ENCODE assay signal across 1 cellular context in the genomic region with DNA sequence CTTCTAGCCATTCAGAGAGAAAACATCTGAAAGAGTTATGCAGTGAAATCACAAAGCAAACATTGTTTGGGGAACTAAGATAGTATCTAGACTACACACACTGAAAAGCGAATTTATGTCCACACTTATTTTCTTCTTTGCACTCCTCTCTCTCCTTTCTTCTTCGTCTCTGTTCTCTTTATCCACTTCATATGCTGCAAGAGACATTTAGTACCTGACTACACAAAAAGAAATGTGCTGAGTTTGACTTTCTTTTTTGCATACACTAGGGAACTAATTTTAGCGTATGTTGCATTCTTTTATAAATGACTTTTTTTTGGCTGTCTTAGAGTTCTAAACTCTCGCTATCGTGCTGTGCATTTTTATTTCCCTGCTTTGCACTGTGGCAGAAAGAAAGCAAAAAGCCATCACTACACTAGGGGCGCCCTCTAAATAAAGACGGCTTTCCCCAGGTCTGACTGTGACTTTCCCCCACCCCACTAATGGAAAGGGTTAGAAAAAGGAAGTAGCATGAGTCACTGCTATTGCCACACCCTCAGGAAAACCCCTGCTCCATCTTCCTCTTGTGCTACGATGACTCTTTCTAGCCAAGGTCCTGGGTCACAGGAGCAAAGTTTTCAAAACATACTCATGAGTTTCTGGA.
A peak's percentile ranks its signal among the peaks of the same experiment; 100 is the strongest.
TF ChIP-seq lines count a peak whose summit lies in the region.

No MANE protein-coding gene starts in this region.

TF ChIP-seq in HepG2, 621 proteins besides CTCF, POLR2A, EP300 and RAD21 (continued from another document and continues in another):
- TF ChIP-seq CBX2 (IDR thresholded peaks at IDR 0.05; ENCODE audit: low read depth, low read length) (no peak), CBX2 (CRISPR knock-in tag; IDR thresholded peaks at IDR 0.05; ENCODE audit: low read depth) (no peak), AGO2 (optimal IDR thresholded peaks at IDR 0.05; ENCODE audit: low read depth, low read length) (no peak), ZNF460 (CRISPR knock-in tag; IDR thresholded peaks at IDR 0.05; ENCODE audit: borderline replicate concordance) (no peak), NCOA5 (CRISPR knock-in tag; IDR thresholded peaks at IDR 0.05) (no peak), CEBPG (CRISPR knock-in tag; IDR thresholded peaks at IDR 0.05) (peak; percentile 50), TRIM24 (CRISPR knock-in tag; IDR thresholded peaks at IDR 0.05) (no peak), ARHGAP35 (CRISPR knock-in tag; IDR thresholded peaks at IDR 0.05; ENCODE audit: borderline replicate concordance) (no peak), CHCHD3 (CRISPR knock-in tag; IDR thresholded peaks at IDR 0.05) (no peak), SIX4 (CRISPR knock-in tag; IDR thresholded peaks at IDR 0.05) (no peak), ZNF7 (CRISPR knock-in tag; IDR thresholded peaks at IDR 0.05) (peak; percentile 95), NFKBIZ (CRISPR knock-in tag; IDR thresholded peaks at IDR 0.05) (no peak), SAFB2 (CRISPR knock-in tag; IDR thresholded peaks at IDR 0.05; ENCODE audit: borderline replicate concordance, low read depth) (no peak), RBM39 (IDR thresholded peaks at IDR 0.05; ENCODE audit: low read depth, low read length, poor library complexity, severe bottlenecking) (no peak), SCMH1 (CRISPR knock-in tag; IDR thresholded peaks at IDR 0.05; ENCODE audit: borderline replicate concordance) (no peak), HDAC1 (CRISPR knock-in tag; IDR thresholded peaks at IDR 0.05) (no peak), MED1 (CRISPR knock-in tag; IDR thresholded peaks at IDR 0.05) (0 out of 2 replicates have a peak, but pooled peaks have one; percentile 26), ZNF557 (CRISPR knock-in tag; IDR thresholded peaks at IDR 0.05) (no peak), ETV6 (CRISPR knock-in tag; conservative IDR thresholded peaks at IDR 0.05) (no peak), ZNF329 (CRISPR knock-in tag; IDR thresholded peaks at IDR 0.05; ENCODE audit: low read depth) (no peak), CCAR2 (optimal IDR thresholded peaks at IDR 0.05; ENCODE audit: low read depth, low read length) (no peak), ELF1 (CRISPR knock-in tag; IDR thresholded peaks at IDR 0.05) (no peak), NRL (CRISPR knock-in tag; IDR thresholded peaks at IDR 0.05; ENCODE audit: borderline replicate concordance) (no peak), ZNF850 (CRISPR knock-in tag; conservative IDR thresholded peaks at IDR 0.05) (no peak), CHD4 (IDR thresholded peaks at IDR 0.05; ENCODE audit: borderline replicate concordance, low read length) (no peak), TCF7L2 (IDR thresholded peaks at IDR 0.05; ENCODE audit: low read depth, low read length) (no peak), ZNF180 (CRISPR knock-in tag; IDR thresholded peaks at IDR 0.05; ENCODE audit: borderline replicate concordance, low read depth) (no peak), ZNF766 (CRISPR knock-in tag; IDR thresholded peaks at IDR 0.05; ENCODE audit: borderline replicate concordance) (no peak), MBD4 (IDR thresholded peaks at IDR 0.05; ENCODE audit: borderline replicate concordance, low read length) (no peak)
- TF ChIP-seq, protein P1, sequence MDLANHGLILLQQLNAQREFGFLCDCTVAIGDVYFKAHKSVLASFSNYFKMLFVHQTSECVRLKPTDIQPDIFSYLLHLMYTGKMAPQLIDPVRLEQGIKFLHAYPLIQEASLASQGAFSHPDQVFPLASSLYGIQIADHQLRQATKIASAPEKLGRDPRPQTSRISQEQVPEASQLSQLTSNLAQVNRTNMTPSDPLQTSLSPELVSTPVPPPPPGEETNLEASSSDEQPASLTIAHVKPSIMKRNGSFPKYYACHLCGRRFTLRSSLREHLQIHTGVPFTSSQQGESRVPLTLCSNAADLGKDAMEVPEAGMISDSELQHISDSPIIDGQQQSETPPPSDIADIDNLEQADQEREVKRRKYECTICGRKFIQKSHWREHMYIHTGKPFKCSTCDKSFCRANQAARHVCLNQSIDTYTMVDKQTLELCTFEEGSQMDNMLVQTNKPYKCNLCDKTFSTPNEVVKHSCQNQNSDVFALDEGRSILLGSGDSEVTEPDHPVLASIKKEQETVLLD (CRISPR knock-in tag; IDR thresholded peaks at IDR 0.05; ENCODE audit: low read depth) = no peak
- TF ChIP-seq, protein P2, sequence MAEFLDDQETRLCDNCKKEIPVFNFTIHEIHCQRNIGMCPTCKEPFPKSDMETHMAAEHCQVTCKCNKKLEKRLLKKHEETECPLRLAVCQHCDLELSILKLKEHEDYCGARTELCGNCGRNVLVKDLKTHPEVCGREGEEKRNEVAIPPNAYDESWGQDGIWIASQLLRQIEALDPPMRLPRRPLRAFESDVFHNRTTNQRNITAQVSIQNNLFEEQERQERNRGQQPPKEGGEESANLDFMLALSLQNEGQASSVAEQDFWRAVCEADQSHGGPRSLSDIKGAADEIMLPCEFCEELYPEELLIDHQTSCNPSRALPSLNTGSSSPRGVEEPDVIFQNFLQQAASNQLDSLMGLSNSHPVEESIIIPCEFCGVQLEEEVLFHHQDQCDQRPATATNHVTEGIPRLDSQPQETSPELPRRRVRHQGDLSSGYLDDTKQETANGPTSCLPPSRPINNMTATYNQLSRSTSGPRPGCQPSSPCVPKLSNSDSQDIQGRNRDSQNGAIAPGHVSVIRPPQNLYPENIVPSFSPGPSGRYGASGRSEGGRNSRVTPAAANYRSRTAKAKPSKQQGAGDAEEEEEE (CRISPR knock-in tag; IDR thresholded peaks at IDR 0.05; ENCODE audit: borderline replicate concordance) = no peak
- TF ChIP-seq, protein P3, sequence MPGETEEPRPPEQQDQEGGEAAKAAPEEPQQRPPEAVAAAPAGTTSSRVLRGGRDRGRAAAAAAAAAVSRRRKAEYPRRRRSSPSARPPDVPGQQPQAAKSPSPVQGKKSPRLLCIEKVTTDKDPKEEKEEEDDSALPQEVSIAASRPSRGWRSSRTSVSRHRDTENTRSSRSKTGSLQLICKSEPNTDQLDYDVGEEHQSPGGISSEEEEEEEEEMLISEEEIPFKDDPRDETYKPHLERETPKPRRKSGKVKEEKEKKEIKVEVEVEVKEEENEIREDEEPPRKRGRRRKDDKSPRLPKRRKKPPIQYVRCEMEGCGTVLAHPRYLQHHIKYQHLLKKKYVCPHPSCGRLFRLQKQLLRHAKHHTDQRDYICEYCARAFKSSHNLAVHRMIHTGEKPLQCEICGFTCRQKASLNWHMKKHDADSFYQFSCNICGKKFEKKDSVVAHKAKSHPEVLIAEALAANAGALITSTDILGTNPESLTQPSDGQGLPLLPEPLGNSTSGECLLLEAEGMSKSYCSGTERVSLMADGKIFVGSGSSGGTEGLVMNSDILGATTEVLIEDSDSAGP (CRISPR knock-in tag; IDR thresholded peaks at IDR 0.05; ENCODE audit: borderline replicate concordance) = no peak
- TF ChIP-seq, protein P4, sequence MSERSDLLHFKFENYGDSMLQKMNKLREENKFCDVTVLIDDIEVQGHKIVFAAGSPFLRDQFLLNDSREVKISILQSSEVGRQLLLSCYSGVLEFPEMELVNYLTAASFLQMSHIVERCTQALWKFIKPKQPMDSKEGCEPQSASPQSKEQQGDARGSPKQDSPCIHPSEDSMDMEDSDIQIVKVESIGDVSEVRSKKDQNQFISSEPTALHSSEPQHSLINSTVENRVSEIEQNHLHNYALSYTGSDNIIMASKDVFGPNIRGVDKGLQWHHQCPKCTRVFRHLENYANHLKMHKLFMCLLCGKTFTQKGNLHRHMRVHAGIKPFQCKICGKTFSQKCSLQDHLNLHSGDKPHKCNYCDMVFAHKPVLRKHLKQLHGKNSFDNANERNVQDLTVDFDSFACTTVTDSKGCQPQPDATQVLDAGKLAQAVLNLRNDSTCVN (CRISPR knock-in tag; IDR thresholded peaks at IDR 0.05; ENCODE audit: borderline replicate concordance) = no peak
- TF ChIP-seq, protein P5, sequence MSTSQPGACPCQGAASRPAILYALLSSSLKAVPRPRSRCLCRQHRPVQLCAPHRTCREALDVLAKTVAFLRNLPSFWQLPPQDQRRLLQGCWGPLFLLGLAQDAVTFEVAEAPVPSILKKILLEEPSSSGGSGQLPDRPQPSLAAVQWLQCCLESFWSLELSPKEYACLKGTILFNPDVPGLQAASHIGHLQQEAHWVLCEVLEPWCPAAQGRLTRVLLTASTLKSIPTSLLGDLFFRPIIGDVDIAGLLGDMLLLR (CRISPR knock-in tag; IDR thresholded peaks at IDR 0.05) = no peak
- TF ChIP-seq, protein P6, sequence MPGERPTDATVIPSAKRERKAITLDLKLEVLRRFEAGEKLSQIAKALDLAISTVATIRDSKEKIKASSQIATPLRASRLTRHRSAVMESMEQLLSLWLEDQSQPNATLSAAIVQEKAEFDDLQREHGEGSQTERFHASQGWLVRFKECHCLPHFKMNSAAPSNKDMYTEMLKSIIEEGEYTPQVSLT (CRISPR knock-in tag; IDR thresholded peaks at IDR 0.05; ENCODE audit: borderline replicate concordance, low read depth) = no peak
- TF ChIP-seq, protein P7, sequence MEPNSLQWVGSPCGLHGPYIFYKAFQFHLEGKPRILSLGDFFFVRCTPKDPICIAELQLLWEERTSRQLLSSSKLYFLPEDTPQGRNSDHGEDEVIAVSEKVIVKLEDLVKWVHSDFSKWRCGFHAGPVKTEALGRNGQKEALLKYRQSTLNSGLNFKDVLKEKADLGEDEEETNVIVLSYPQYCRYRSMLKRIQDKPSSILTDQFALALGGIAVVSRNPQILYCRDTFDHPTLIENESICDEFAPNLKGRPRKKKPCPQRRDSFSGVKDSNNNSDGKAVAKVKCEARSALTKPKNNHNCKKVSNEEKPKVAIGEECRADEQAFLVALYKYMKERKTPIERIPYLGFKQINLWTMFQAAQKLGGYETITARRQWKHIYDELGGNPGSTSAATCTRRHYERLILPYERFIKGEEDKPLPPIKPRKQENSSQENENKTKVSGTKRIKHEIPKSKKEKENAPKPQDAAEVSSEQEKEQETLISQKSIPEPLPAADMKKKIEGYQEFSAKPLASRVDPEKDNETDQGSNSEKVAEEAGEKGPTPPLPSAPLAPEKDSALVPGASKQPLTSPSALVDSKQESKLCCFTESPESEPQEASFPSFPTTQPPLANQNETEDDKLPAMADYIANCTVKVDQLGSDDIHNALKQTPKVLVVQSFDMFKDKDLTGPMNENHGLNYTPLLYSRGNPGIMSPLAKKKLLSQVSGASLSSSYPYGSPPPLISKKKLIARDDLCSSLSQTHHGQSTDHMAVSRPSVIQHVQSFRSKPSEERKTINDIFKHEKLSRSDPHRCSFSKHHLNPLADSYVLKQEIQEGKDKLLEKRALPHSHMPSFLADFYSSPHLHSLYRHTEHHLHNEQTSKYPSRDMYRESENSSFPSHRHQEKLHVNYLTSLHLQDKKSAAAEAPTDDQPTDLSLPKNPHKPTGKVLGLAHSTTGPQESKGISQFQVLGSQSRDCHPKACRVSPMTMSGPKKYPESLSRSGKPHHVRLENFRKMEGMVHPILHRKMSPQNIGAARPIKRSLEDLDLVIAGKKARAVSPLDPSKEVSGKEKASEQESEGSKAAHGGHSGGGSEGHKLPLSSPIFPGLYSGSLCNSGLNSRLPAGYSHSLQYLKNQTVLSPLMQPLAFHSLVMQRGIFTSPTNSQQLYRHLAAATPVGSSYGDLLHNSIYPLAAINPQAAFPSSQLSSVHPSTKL (CRISPR knock-in tag; IDR thresholded peaks at IDR 0.05) = peak; percentile 34
- TF ChIP-seq, protein P8, sequence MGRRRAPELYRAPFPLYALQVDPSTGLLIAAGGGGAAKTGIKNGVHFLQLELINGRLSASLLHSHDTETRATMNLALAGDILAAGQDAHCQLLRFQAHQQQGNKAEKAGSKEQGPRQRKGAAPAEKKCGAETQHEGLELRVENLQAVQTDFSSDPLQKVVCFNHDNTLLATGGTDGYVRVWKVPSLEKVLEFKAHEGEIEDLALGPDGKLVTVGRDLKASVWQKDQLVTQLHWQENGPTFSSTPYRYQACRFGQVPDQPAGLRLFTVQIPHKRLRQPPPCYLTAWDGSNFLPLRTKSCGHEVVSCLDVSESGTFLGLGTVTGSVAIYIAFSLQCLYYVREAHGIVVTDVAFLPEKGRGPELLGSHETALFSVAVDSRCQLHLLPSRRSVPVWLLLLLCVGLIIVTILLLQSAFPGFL (CRISPR knock-in tag; IDR thresholded peaks at IDR 0.05) = no peak
- TF ChIP-seq, protein P9, sequence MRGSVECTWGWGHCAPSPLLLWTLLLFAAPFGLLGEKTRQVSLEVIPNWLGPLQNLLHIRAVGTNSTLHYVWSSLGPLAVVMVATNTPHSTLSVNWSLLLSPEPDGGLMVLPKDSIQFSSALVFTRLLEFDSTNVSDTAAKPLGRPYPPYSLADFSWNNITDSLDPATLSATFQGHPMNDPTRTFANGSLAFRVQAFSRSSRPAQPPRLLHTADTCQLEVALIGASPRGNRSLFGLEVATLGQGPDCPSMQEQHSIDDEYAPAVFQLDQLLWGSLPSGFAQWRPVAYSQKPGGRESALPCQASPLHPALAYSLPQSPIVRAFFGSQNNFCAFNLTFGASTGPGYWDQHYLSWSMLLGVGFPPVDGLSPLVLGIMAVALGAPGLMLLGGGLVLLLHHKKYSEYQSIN (CRISPR knock-in tag; IDR thresholded peaks at IDR 0.05; ENCODE audit: borderline replicate concordance) = no peak
- TF ChIP-seq, protein P10, sequence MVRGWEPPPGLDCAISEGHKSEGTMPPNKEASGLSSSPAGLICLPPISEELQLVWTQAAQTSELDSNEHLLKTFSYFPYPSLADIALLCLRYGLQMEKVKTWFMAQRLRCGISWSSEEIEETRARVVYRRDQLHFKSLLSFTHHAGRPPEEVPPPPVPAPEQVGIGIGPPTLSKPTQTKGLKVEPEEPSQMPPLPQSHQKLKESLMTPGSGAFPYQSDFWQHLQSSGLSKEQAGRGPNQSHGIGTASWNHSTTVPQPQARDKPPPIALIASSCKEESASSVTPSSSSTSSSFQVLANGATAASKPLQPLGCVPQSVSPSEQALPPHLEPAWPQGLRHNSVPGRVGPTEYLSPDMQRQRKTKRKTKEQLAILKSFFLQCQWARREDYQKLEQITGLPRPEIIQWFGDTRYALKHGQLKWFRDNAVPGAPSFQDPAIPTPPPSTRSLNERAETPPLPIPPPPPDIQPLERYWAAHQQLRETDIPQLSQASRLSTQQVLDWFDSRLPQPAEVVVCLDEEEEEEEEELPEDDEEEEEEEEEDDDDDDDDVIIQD (CRISPR knock-in tag; IDR thresholded peaks at IDR 0.05; ENCODE audit: low read depth) = peak; percentile 60; the same call in 1 of the 2 replicates
- TF ChIP-seq, protein P11, sequence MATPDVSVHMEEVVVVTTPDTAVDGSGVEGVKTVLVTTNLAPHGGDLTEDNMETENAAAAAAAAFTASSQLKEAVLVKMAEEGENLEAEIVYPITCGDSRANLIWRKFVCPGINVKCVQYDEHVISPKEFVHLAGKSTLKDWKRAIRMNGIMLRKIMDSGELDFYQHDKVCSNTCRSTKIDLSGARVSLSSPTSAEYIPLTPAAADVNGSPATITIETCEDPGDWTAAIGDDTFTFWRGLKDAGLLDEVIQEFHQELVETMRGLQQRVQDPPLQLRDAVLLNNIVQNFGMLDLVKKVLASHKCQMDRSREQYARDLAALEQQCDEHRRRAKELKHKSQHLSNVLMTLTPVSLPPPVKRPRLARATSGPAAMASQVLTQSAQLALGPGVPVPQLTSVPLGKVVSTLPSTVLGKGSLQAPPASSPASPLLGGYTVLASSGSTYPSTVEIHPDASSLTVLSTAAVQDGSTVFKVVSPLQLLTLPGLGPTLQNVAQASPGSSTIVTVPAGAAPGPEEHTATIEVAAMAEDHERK (CRISPR knock-in tag; IDR thresholded peaks at IDR 0.05; ENCODE audit: low read depth) = no peak
- TF ChIP-seq, protein P12, sequence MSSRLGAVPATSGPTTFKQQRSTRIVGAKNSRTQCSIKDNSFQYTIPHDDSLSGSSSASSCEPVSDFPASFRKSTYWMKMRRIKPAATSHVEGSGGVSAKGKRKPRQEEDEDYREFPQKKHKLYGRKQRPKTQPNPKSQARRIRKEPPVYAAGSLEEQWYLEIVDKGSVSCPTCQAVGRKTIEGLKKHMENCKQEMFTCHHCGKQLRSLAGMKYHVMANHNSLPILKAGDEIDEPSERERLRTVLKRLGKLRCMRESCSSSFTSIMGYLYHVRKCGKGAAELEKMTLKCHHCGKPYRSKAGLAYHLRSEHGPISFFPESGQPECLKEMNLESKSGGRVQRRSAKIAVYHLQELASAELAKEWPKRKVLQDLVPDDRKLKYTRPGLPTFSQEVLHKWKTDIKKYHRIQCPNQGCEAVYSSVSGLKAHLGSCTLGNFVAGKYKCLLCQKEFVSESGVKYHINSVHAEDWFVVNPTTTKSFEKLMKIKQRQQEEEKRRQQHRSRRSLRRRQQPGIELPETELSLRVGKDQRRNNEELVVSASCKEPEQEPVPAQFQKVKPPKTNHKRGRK (CRISPR knock-in tag; IDR thresholded peaks at IDR 0.05) = no peak
